In genomic region chr11:111939836-111940604, GRCh38 we compare ENCODE assay signal across 10 cellular contexts. TPM values are rescaled to one million over a fixed set of nuclear protein-coding genes. Genes with fewer than 3 reads are reported as not detected.
DNase-seq lines count a peak whose midpoint lies in the region; ATAC-seq and TF ChIP-seq lines count a peak whose summit lies in the region.
"Had no signal": no experiment of that assay in that cellular context is flagged by ENCODE, and none has a peak within 500 bp of the region (broad histone marks: within the 10 kb centered on the region; RNA-seq: fewer than 3 reads in every experiment).

No MANE protein-coding gene starts in this region.

- H3K9me3 ChIP-seq in left ventricle myocardium inferior (replicated peaks) (no peaks in the 10 kb centered on the region), heart right ventricle (no peaks in the 10 kb centered on the region), adrenal gland (replicated peaks in 1 of 3) (no peaks in the 10 kb centered on the region), transverse colon (no peaks in the 10 kb centered on the region)

- H3K4me3 Mint-ChIP-seq in glutamatergic neuron (ENCODE audit: unreplicated experiment): peak overlapping the region; percentile 34

- peaks cover 6% of the 10 kb centered on the region for H3K9me3 Mint-ChIP-seq in glutamatergic neuron (ENCODE audit: unreplicated experiment)

- intact Hi-C loops in left ventricle myocardium inferior (cut with micrococcal nuclease): no loop called here
- intact Hi-C loops in heart right ventricle (cut with DNase I): loop anchor here in 6 of 10 donors (5.0 to 10.0 kb wide), 3 partner anchors 32 to 145 kb away; partner anchors contain the start of genes SDHD (in 2 of the 6) and TIMM8B (in 2 of the 6)
- intact Hi-C loops in adrenal gland (cut with DNase I): loop anchor here (5.0 kb wide), 1 partner anchor 37 kb away; no protein-coding TSS in a partner anchor
- intact Hi-C loops in transverse colon (cut with DNase I; ENCODE audit: low total_unique reads): loop anchor here (5.0 kb wide), 1 partner anchor 37 kb away; no protein-coding TSS in a partner anchor

- peaks cover 85% of the 10 kb centered on the region for H3K4me1 ChIP-seq in left ventricle myocardium inferior
- H3K4me1 ChIP-seq in heart right ventricle: peaks cover 2 to 83% (median 48%) of the 10 kb centered on the region in 9 donors
- peaks cover 59 to 66% of the 10 kb centered on the region in 2 donors for H3K4me1 ChIP-seq in adrenal gland (replicated peaks in 1 of 2)
- H3K4me1 ChIP-seq in transverse colon: peaks cover 10 to 49% (median 29%) of the 10 kb centered on the region in 4 donors

- H3K27ac ChIP-seq in left ventricle myocardium inferior (replicated peaks) (peak overlapping the region; percentile 86), heart right ventricle (peak overlapping the region in 5 of 10 donors; percentile 72 to 84 (median 80)), adrenal gland (peak overlapping the region in 4 of 5 donors; percentile 25 to 91 (median 90)), transverse colon (peak overlapping the region; percentile 78 to 90 (median 83))

- ATAC-seq in heart right ventricle (no peak), GM19467 (IDR thresholded peaks at IDR 0.05; ENCODE audit: unreplicated experiment) (no peak), GM21367 (IDR thresholded peaks at IDR 0.05; ENCODE audit: unreplicated experiment) (no peak)

- peaks cover 31% of the 10 kb centered on the region for H3K4me1 Mint-ChIP-seq in glutamatergic neuron (ENCODE audit: low read depth, unreplicated experiment)

- 69 to 70% methylated on average over 4 of the region's 4 CpGs for WGBS in heart right ventricle, 2 donors
- 72 to 82% (median 74%) methylated on average over 4 of the region's 4 CpGs for WGBS in adrenal gland, 4 donors
- 87 to 91% methylated on average over 4 of the region's 4 CpGs for WGBS in transverse colon (ENCODE audit: low coverage in 1 of 2), 2 donors

- no peak overlapping the region for H3K4me3 ChIP-seq in left ventricle myocardium inferior
- H3K4me3 ChIP-seq in heart right ventricle: no peak overlapping the region
- H3K4me3 ChIP-seq in adrenal gland: no peak overlapping the region
- no peak overlapping the region for H3K4me3 ChIP-seq in transverse colon

- DNase-seq in left ventricle myocardium inferior (no peak), heart right ventricle (no peak), adrenal gland (no peak), glutamatergic neuron (no peak), transverse colon (no peak), erythroblast (lab: John Stamatoyannopoulos, UW) (no peak)
- DNase-seq: activated naive CD4-positive, alpha-beta T cell had no signal

- H3K27ac Mint-ChIP-seq in glutamatergic neuron (ENCODE audit: unreplicated experiment): peak overlapping the region; percentile 40

- H3K27me3 ChIP-seq in left ventricle myocardium inferior (ENCODE audit: low read depth) (no peaks in the 10 kb centered on the region), heart right ventricle (no peaks in the 10 kb centered on the region), adrenal gland (no peaks in the 10 kb centered on the region), transverse colon (no peaks in the 10 kb centered on the region)

- TF ChIP-seq CTCF in left ventricle myocardium inferior (IDR thresholded peaks at IDR 0.05; ENCODE audit: borderline replicate concordance) (no peak), heart right ventricle (IDR thresholded peaks at IDR 0.05) (no peak), adrenal gland (IDR thresholded peaks at IDR 0.05) (no peak), glutamatergic neuron (IDR thresholded peaks at IDR 0.05; ENCODE audit: partially characterized antibody, unreplicated experiment) (no peak), transverse colon (IDR thresholded peaks at IDR 0.05) (no peak)

- H3K36me3 ChIP-seq in left ventricle myocardium inferior (no peaks in the 10 kb centered on the region), heart right ventricle (no peaks in the 10 kb centered on the region), adrenal gland (replicated peaks in 1 of 2) (no peaks in the 10 kb centered on the region), transverse colon (no peaks in the 10 kb centered on the region)

- TF ChIP-seq EP300 in transverse colon (IDR thresholded peaks at IDR 0.05; ENCODE audit: low read depth): no peak

- TF ChIP-seq POLR2A in adrenal gland (IDR thresholded peaks at IDR 0.05) (no peak), transverse colon (IDR thresholded peaks at IDR 0.05) (no peak), erythroblast (IDR thresholded peaks at IDR 0.05; ENCODE audit: low read length) (no peak)

- H3K27me3 Mint-ChIP-seq in glutamatergic neuron (ENCODE audit: unreplicated experiment): peaks cover 6% of the 10 kb centered on the region

- in situ Hi-C loops in transverse colon (cut with MboI; ENCODE audit: low pct_ligation_motif_present in 1 of 4, low pct_unique_long_range_greater_than_20kb in 1 of 4, low sequenced_read_pairs in 3 of 4): loop anchor here in 1 of 4 donors (10.0 kb wide), 2 partner anchors 45 to 135 kb away; partner anchors contain the start of genes NKAPD1 and PIH1D2

- H3K36me3 Mint-ChIP-seq in glutamatergic neuron (ENCODE audit: unreplicated experiment): no peaks in the 10 kb centered on the region

RNA-seq across cellular contexts. Expression of gene DIXDC1, which starts 2.9 kb away (rescaled TPM):
- 20.2 TPM for total RNA-seq in left ventricle myocardium inferior
- 10 to 100 TPM in 9 of 10 donors, 1 to 10 TPM in 1; 5.6 to 36.8 (median 28.6) TPM for total RNA-seq in heart right ventricle
- 1 to 10 TPM; 4.7 to 5.6 TPM for polyA plus RNA-seq in heart right ventricle
- 10 to 100 TPM; 14.8 to 56.0 (median 46.9) TPM for total RNA-seq in adrenal gland
- 10 to 100 TPM in 2 of 3 donors, 1 to 10 TPM in 1; 7.9 to 30.1 (median 11.5) TPM for polyA plus RNA-seq in adrenal gland
- 27.2 TPM for total RNA-seq in glutamatergic neuron (ENCODE audit: unreplicated experiment)
- 100 to 1,000 TPM in 1 of 4 donors, 10 to 100 TPM in 3; 21.8 to 115 (median 35.0) TPM for total RNA-seq in transverse colon

RNA-seq across cellular contexts. Expression of gene C11orf52, which starts 21.3 kb away (rescaled TPM):
- total RNA-seq in left ventricle myocardium inferior (1.2 TPM), heart right ventricle (1 to 10 TPM in 8 of 10 donors, under 1 TPM in 2; 0.48 to 4.1 (median 1.6) TPM), adrenal gland (1 to 10 TPM in 4 of 8 donors, under 1 TPM in 2, not detected in 2; 0.53 to 4.2 (median 2.4) TPM), glutamatergic neuron (ENCODE audit: unreplicated experiment) (not detected), transverse colon (10 to 100 TPM in 1 of 4 donors, 1 to 10 TPM in 2, not detected in 1; 3.0 to 11.1 (median 9.1) TPM)
- polyA plus RNA-seq in heart right ventricle (1 to 10 TPM; 3.0 to 3.2 TPM), adrenal gland (1 to 10 TPM in 2 of 3 donors, under 1 TPM in 1; 0.68 to 1.9 (median 1.7) TPM)
- total RNA-seq: T-helper 1 cell treated with Interleukin-12 subunit alpha and Interleukin-12 subunit beta and Interleukin-4 antibody, amounts not matched to agents 30 ng/mL and 1 ng/mL, for 36 hours had no signal

RNA-seq across cellular contexts. Expression of gene HSPB2, which starts 27.5 kb away (rescaled TPM):
- total RNA-seq in left ventricle myocardium inferior (36.5 TPM), heart right ventricle (10 to 100 TPM; 18.9 to 65.4 (median 29.1) TPM), adrenal gland (1 to 10 TPM in 4 of 8 donors, under 1 TPM in 2, not detected in 2; 0.60 to 2.3 (median 1.3) TPM), glutamatergic neuron (ENCODE audit: unreplicated experiment) (1.4 TPM), transverse colon (1 to 10 TPM in 1 of 4 donors, not detected in 3; 1.3 TPM)
- polyA plus RNA-seq in heart right ventricle (100 to 1,000 TPM in 1 of 2 donors, 10 to 100 TPM in 1; 37.7 to 136 TPM), adrenal gland (1 to 10 TPM in 2 of 3 donors, under 1 TPM in 1; 0.51 to 6.1 (median 3.9) TPM)
- total RNA-seq: T-helper 1 cell treated with Interleukin-12 subunit alpha and Interleukin-12 subunit beta and Interleukin-4 antibody, amounts not matched to agents 30 ng/mL and 1 ng/mL, for 36 hours had no signal

RNA-seq across cellular contexts. Expression of gene CRYAB, which starts 28.4 kb away (rescaled TPM):
- 6,704 TPM for total RNA-seq in left ventricle myocardium inferior
- over 10,000 TPM in 2 of 10 donors, 1,000 to 10,000 TPM in 8; 7,877 to 10,608 (median 8,590) TPM for total RNA-seq in heart right ventricle
- over 10,000 TPM in 1 of 2 donors, 1,000 to 10,000 TPM in 1; 7,695 to 25,436 TPM for polyA plus RNA-seq in heart right ventricle
- total RNA-seq in adrenal gland: 10 to 100 TPM; 38.2 to 87.7 (median 56.3) TPM
- polyA plus RNA-seq in adrenal gland: 100 to 1,000 TPM in 1 of 3 donors, 10 to 100 TPM in 2; 77.8 to 108 (median 99.0) TPM
- total RNA-seq in glutamatergic neuron (ENCODE audit: unreplicated experiment): 0.64 TPM
- total RNA-seq in transverse colon: 100 to 1,000 TPM in 1 of 4 donors, 10 to 100 TPM in 3; 38.0 to 112 (median 68.2) TPM
